In genomic region chr12:109154485-109155438, GRCh38 we compare ENCODE assay signal across 1 cellular context.
TF ChIP-seq lines count a peak whose summit lies in the region.

No MANE protein-coding gene starts in this region.

TF ChIP-seq in HEK293, 187 proteins besides CTCF, POLR2A, EP300 and RAD21 (continued from another document):
- TF ChIP-seq GLI4 (tag by site-specific recombination; IDR thresholded peaks at IDR 0.05) (no peak), ZNF169 (tag by site-specific recombination; IDR thresholded peaks at IDR 0.05) (no peak), ZNF544 (tag by site-specific recombination; IDR thresholded peaks at IDR 0.05) (no peak), ZNF704 (tag by site-specific recombination; IDR thresholded peaks at IDR 0.05) (no peak), KLF7 (tag by site-specific recombination; IDR thresholded peaks at IDR 0.05; ENCODE audit: borderline replicate concordance) (0 out of 2 replicates have a peak, but pooled peaks have one; percentile 44), ZNF280C (tag by site-specific recombination; IDR thresholded peaks at IDR 0.05) (no peak), ZNF324 (tag by site-specific recombination; IDR thresholded peaks at IDR 0.05) (0 out of 2 replicates have a peak, but pooled peaks have one; percentile 64), MYNN (tag by site-specific recombination; IDR thresholded peaks at IDR 0.05; ENCODE audit: borderline replicate concordance) (no peak), HOXD13 (CRISPR knock-in tag; IDR thresholded peaks at IDR 0.05; ENCODE audit: borderline replicate concordance) (no peak), ZNF830 (tag by site-specific recombination; IDR thresholded peaks at IDR 0.05; ENCODE audit: low read depth) (no peak), ZSCAN18 (tag by site-specific recombination; IDR thresholded peaks at IDR 0.05) (no peak), KLF9 (tag by site-specific recombination; IDR thresholded peaks at IDR 0.05; ENCODE audit: low read depth) (peak; percentile 64), SCRT1 (tag by site-specific recombination; IDR thresholded peaks at IDR 0.05; ENCODE audit: borderline replicate concordance) (peak; percentile 69; the same call in 1 of the 2 replicates), ZNF133 (tag by site-specific recombination; IDR thresholded peaks at IDR 0.05) (no peak), ZNF132 (tag by site-specific recombination; IDR thresholded peaks at IDR 0.05; ENCODE audit: borderline replicate concordance) (no peak), HOXA7 (CRISPR knock-in tag; IDR thresholded peaks at IDR 0.05; ENCODE audit: borderline replicate concordance) (no peak), ZNF184 (tag by site-specific recombination; IDR thresholded peaks at IDR 0.05) (no peak), ZNF239 (tag by site-specific recombination; IDR thresholded peaks at IDR 0.05) (no peak), WT1 (tag by site-specific recombination; IDR thresholded peaks at IDR 0.05) (no peak), ZNF292 (tag by site-specific recombination; IDR thresholded peaks at IDR 0.05; ENCODE audit: borderline replicate concordance, low read depth) (no peak), SCRT2 (tag by site-specific recombination; IDR thresholded peaks at IDR 0.05) (peak; percentile 96), ZSCAN5A (tag by site-specific recombination; IDR thresholded peaks at IDR 0.05) (no peak), ZNF23 (tag by site-specific recombination; IDR thresholded peaks at IDR 0.05; ENCODE audit: borderline replicate concordance) (no peak), ZNF362 (tag by site-specific recombination; IDR thresholded peaks at IDR 0.05) (no peak), ZFP41 (tag by site-specific recombination; IDR thresholded peaks at IDR 0.05; ENCODE audit: borderline replicate concordance) (no peak), ZFHX2 (tag by site-specific recombination; conservative IDR thresholded peaks at IDR 0.05) (no peak), KLF10 (tag by site-specific recombination; IDR thresholded peaks at IDR 0.05) (0 out of 2 replicates have a peak, but pooled peaks have one; percentile 46), ZNF391 (tag by site-specific recombination; IDR thresholded peaks at IDR 0.05; ENCODE audit: borderline replicate concordance, low read depth) (no peak), ZNF114 (tag by site-specific recombination; IDR thresholded peaks at IDR 0.05) (no peak)
- TF ChIP-seq, protein P1, sequence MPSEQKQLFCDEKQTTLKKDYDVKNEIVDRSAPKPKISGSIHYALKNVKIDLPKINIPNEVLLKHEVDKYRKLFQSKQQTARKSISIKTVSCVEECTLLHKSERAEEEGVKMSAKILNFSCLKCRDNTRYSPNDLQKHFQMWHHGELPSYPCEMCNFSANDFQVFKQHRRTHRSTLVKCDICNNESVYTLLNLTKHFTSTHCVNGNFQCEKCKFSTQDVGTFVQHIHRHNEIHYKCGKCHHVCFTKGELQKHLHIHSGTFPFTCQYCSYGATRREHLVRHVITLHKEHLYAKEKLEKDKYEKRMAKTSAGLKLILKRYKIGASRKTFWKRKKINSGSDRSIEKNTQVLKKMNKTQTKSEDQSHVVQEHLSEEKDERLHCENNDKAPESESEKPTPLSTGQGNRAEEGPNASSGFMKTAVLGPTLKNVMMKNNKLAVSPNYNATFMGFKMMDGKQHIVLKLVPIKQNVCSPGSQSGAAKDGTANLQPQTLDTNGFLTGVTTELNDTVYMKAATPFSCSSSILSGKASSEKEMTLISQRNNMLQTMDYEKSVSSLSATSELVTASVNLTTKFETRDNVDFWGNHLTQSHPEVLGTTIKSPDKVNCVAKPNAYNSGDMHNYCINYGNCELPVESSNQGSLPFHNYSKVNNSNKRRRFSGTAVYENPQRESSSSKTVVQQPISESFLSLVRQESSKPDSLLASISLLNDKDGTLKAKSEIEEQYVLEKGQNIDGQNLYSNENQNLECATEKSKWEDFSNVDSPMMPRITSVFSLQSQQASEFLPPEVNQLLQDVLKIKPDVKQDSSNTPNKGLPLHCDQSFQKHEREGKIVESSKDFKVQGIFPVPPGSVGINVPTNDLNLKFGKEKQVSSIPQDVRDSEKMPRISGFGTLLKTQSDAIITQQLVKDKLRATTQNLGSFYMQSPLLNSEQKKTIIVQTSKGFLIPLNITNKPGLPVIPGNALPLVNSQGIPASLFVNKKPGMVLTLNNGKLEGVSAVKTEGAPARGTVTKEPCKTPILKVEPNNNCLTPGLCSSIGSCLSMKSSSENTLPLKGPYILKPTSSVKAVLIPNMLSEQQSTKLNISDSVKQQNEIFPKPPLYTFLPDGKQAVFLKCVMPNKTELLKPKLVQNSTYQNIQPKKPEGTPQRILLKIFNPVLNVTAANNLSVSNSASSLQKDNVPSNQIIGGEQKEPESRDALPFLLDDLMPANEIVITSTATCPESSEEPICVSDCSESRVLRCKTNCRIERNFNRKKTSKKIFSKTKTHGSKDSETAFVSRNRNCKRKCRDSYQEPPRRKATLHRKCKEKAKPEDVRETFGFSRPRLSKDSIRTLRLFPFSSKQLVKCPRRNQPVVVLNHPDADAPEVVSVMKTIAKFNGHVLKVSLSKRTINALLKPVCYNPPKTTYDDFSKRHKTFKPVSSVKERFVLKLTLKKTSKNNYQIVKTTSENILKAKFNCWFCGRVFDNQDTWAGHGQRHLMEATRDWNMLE (tag by site-specific recombination; conservative IDR thresholded peaks at IDR 0.05; ENCODE audit: low read depth): no peak
- TF ChIP-seq, protein P2, sequence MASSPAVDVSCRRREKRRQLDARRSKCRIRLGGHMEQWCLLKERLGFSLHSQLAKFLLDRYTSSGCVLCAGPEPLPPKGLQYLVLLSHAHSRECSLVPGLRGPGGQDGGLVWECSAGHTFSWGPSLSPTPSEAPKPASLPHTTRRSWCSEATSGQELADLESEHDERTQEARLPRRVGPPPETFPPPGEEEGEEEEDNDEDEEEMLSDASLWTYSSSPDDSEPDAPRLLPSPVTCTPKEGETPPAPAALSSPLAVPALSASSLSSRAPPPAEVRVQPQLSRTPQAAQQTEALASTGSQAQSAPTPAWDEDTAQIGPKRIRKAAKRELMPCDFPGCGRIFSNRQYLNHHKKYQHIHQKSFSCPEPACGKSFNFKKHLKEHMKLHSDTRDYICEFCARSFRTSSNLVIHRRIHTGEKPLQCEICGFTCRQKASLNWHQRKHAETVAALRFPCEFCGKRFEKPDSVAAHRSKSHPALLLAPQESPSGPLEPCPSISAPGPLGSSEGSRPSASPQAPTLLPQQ (tag by site-specific recombination; IDR thresholded peaks at IDR 0.05): 0 out of 2 replicates have a peak, but pooled peaks have one; percentile 56
- TF ChIP-seq, protein P3, sequence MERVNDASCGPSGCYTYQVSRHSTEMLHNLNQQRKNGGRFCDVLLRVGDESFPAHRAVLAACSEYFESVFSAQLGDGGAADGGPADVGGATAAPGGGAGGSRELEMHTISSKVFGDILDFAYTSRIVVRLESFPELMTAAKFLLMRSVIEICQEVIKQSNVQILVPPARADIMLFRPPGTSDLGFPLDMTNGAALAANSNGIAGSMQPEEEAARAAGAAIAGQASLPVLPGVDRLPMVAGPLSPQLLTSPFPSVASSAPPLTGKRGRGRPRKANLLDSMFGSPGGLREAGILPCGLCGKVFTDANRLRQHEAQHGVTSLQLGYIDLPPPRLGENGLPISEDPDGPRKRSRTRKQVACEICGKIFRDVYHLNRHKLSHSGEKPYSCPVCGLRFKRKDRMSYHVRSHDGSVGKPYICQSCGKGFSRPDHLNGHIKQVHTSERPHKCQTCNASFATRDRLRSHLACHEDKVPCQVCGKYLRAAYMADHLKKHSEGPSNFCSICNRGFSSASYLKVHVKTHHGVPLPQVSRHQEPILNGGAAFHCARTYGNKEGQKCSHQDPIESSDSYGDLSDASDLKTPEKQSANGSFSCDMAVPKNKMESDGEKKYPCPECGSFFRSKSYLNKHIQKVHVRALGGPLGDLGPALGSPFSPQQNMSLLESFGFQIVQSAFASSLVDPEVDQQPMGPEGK (tag by site-specific recombination; IDR thresholded peaks at IDR 0.05): peak; percentile 87
- TF ChIP-seq, protein P4, sequence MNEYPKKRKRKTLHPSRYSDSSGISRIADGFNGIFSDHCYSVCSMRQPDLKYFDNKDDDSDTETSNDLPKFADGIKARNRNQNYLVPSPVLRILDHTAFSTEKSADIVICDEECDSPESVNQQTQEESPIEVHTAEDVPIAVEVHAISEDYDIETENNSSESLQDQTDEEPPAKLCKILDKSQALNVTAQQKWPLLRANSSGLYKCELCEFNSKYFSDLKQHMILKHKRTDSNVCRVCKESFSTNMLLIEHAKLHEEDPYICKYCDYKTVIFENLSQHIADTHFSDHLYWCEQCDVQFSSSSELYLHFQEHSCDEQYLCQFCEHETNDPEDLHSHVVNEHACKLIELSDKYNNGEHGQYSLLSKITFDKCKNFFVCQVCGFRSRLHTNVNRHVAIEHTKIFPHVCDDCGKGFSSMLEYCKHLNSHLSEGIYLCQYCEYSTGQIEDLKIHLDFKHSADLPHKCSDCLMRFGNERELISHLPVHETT (tag by site-specific recombination; IDR thresholded peaks at IDR 0.05): no peak
TF ChIP-seq in HEK293: peak in this region for 44.
